Comparison of ENCODE assay signal across 12 cellular contexts in the genomic region with DNA sequence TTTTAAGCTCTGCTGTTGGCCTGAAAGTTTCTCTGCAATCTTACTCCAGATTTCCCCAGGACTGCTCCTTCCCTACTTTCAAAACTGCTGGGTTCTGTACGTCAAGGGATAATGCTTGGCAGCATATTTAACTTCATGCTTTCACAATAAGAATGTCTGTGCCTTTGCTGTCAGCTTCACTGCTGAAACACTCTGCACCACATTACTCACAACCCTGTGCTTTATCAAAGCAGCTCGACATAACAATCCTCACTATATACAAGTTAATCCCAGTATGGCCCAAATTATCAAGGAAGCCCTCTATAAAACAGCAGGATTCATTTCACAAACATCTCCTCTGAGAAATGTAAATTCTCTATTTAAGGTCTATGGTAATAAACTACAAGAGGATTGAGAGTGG. TPM values are rescaled to one million over a fixed set of nuclear protein-coding genes. Genes with fewer than 3 reads are reported as not detected.
DNase-seq lines count a peak whose midpoint lies in the region; FAIRE-seq and TF ChIP-seq lines count a peak whose summit lies in the region.
"Had no signal": no experiment of that assay in that cellular context is flagged by ENCODE, and none has a peak within 500 bp of the region (broad histone marks: within the 10 kb centered on the region; RNA-seq: fewer than 3 reads in every experiment).

No MANE protein-coding gene starts in this region.

- H2BK12ac ChIP-seq in neuronal stem cell (ENCODE audit: low read length) = no peak overlapping the region

- H3K18ac ChIP-seq in neuronal stem cell (ENCODE audit: low read length) = no peak overlapping the region

- intact Hi-C loops in activated T-helper 2 cell treated with anti-CD3 and anti-CD28 coated beads, Interferon-gamma antibody, Interleukin-2, Interleukin-4, amounts not matched to agents 10 μg/mL and 5 μg/mL and 100 μg/mL, durations not matched to agents 14 hours and 24 hours and 36 hours (cut with micrococcal nuclease) = no loop called here

- H2BK5ac ChIP-seq in neuronal stem cell (ENCODE audit: low read length) = no peak overlapping the region

- no peak overlapping the region for H4K91ac ChIP-seq in neuronal stem cell (ENCODE audit: low read depth, low read length, poor library complexity)

- peaks cover 8% of the 10 kb centered on the region for H3K27me3 Mint-ChIP-seq in activated T-helper 2 cell treated with anti-CD3 and anti-CD28 coated beads, Interferon-gamma antibody, Interleukin-2, Interleukin-4, amounts not matched to agents 10 μg/mL and 5 μg/mL and 100 μg/mL, durations not matched to agents 14 hours and 24 hours and 36 hours (ENCODE audit: low read depth)

- H2AFZ ChIP-seq in smooth muscle cell (ENCODE audit: low read depth) (no peak overlapping the region), neuronal stem cell (ENCODE audit: low read length) (no peak overlapping the region)

- H3K27ac Mint-ChIP-seq in activated T-helper 2 cell treated with anti-CD3 and anti-CD28 coated beads, Interferon-gamma antibody, Interleukin-2, Interleukin-4, amounts not matched to agents 10 μg/mL and 5 μg/mL and 100 μg/mL, durations not matched to agents 14 hours and 24 hours and 36 hours = no peak overlapping the region
- H3K27ac Mint-ChIP-seq: activated CD4-positive, alpha-beta memory T cell treated with anti-CD3 and anti-CD28 coated beads, Interleukin-2, amount 10 ng/mL, durations not matched to agents 7 days and 5 days; T-helper 1 cell treated with Interleukin-12 subunit alpha and Interleukin-12 subunit beta and Interleukin-4 antibody, amounts not matched to agents 30 μg/mL and 1 μg/mL, for 36 hours had no signal

- peak overlapping the region; percentile 21 for H3K9ac ChIP-seq in smooth muscle cell (ENCODE audit: low read depth)
- no peak overlapping the region for H3K9ac ChIP-seq in neuronal stem cell (ENCODE audit: low read depth, low read length, poor library complexity)

- no peaks in the 10 kb centered on the region for H3K36me3 Mint-ChIP-seq in activated T-helper 2 cell treated with anti-CD3 and anti-CD28 coated beads, Interferon-gamma antibody, Interleukin-2, Interleukin-4, amounts not matched to agents 10 μg/mL and 5 μg/mL and 100 μg/mL, durations not matched to agents 14 hours and 24 hours and 36 hours (ENCODE audit: low read depth)

- H3K9me3 Mint-ChIP-seq in activated T-helper 2 cell treated with anti-CD3 and anti-CD28 coated beads, Interferon-gamma antibody, Interleukin-2, Interleukin-4, amounts not matched to agents 10 μg/mL and 5 μg/mL and 100 μg/mL, durations not matched to agents 14 hours and 24 hours and 36 hours = no peaks in the 10 kb centered on the region
- H3K9me3 Mint-ChIP-seq: activated CD4-positive, alpha-beta memory T cell treated with anti-CD3 and anti-CD28 coated beads, Interleukin-2, amount 10 ng/mL, durations not matched to agents 7 days and 5 days; T-helper 1 cell treated with Interleukin-12 subunit alpha and Interleukin-12 subunit beta and Interleukin-4 antibody, amounts not matched to agents 30 μg/mL and 1 μg/mL, for 36 hours had no signal

- H3K9me3 ChIP-seq in smooth muscle cell (replicated peaks; ENCODE audit: low read depth) (no peaks in the 10 kb centered on the region), neuronal stem cell (replicated peaks in 1 of 2; ENCODE audit: control insufficient read depth in 2 of 2, insufficient read depth in 1 of 2, low read depth in 1 of 2, low read length in 2 of 2) (no peaks in the 10 kb centered on the region)

- peaks cover 100% of the 10 kb centered on the region for H4K20me1 ChIP-seq in smooth muscle cell (ENCODE audit: low read depth)

- peak overlapping the region; percentile 74 for H3K4me2 ChIP-seq in smooth muscle cell
- H3K4me2 ChIP-seq in neuronal stem cell (ENCODE audit: insufficient read depth, low read length, poor library complexity, severe bottlenecking) = no peak overlapping the region

- no peaks in the 10 kb centered on the region for H3K27me3 ChIP-seq in bronchial epithelial cell (ENCODE audit: control insufficient read depth, insufficient read depth, low read length)
- H3K27me3 ChIP-seq in smooth muscle cell (ENCODE audit: low read depth) = no peaks in the 10 kb centered on the region
- no peaks in the 10 kb centered on the region for H3K27me3 ChIP-seq in neuronal stem cell (ENCODE audit: control insufficient read depth in 3 of 3, insufficient read depth in 3 of 3, low read depth in 1 of 3, low read length in 3 of 3)

- peak; percentile 50 for FAIRE-seq in bronchial epithelial cell (lab: Jason Lieb, UNC)
- FAIRE-seq: keratinocyte had no signal

- H3K4me3 ChIP-seq in bronchial epithelial cell (ENCODE audit: low read depth, low read length) (no peak overlapping the region), smooth muscle cell (no peak overlapping the region), neuronal stem cell (ENCODE audit: low read length in 2 of 2) (no peak overlapping the region)

- peaks cover 5% of the 10 kb centered on the region for H3K79me1 ChIP-seq in neuronal stem cell (ENCODE audit: low read depth, low read length)

- H3K4me1 ChIP-seq in smooth muscle cell (ENCODE audit: low read depth) = peaks cover 21% of the 10 kb centered on the region
- peaks cover 0 to 4% of the 10 kb centered on the region in 2 donors for H3K4me1 ChIP-seq in neuronal stem cell (ENCODE audit: control insufficient read depth in 2 of 2, insufficient read depth in 1 of 2, low read depth in 1 of 2, low read length in 2 of 2)

- H2BK15ac ChIP-seq in neuronal stem cell (ENCODE audit: low read length) = no peak overlapping the region

- no peak overlapping the region for H2BK120ac ChIP-seq in neuronal stem cell (ENCODE audit: low read depth, low read length)

- no peak for TF ChIP-seq CTCF in bronchial epithelial cell (IDR thresholded peaks at IDR 0.05; ENCODE audit: insufficient read depth, low read length, severe bottlenecking)
- TF ChIP-seq CTCF in smooth muscle cell (IDR thresholded peaks at IDR 0.05; ENCODE audit: borderline replicate concordance, insufficient read depth, poor library complexity, severe bottlenecking) = no peak

- DNase-seq in GM04504 (ENCODE audit: low read depth) (peak; percentile 69), bronchial epithelial cell (ENCODE audit: low read depth) (no peak), hepatic stellate cell (ENCODE audit: low spot score) (peak; percentile 72), smooth muscle cell (lab: John Stamatoyannopoulos, UW; ENCODE audit: unreplicated experiment) (no peak), neuronal stem cell (ENCODE audit: low spot score) (no peak), NCI-H1092 (lab: John Stamatoyannopoulos, UW) (no peak)
- no peak for DNase-seq in activated T-helper 2 cell treated with anti-CD3 and anti-CD28 coated beads, Interferon-gamma antibody, Interleukin-2, Interleukin-4, amounts not matched to agents 10 μg/mL and 5 μg/mL and 100 μg/mL, durations not matched to agents 14 hours and 24 hours and 36 hours (ENCODE audit: low spot score)
- DNase-seq in activated CD4-positive, CD25-positive, alpha-beta regulatory T cell (lab: John Stamatoyannopoulos, UW) = no peak
- DNase-seq: activated CD4-positive, alpha-beta memory T cell treated with anti-CD3 and anti-CD28 coated beads, Interleukin-2, amount 10 ng/mL, durations not matched to agents 7 days and 5 days; occipital lobe had no signal

- H3K79me2 ChIP-seq in smooth muscle cell (ENCODE audit: low read depth) = peaks cover 80% of the 10 kb centered on the region

- H3F3A ChIP-seq in smooth muscle cell (ENCODE audit: low read depth) = peaks cover 25% of the 10 kb centered on the region

- H3K36me3 ChIP-seq in bronchial epithelial cell (ENCODE audit: control insufficient read depth, insufficient read depth, low read length) = peaks cover 5% of the 10 kb centered on the region
- no peaks in the 10 kb centered on the region for H3K36me3 ChIP-seq in smooth muscle cell (ENCODE audit: low read depth)
- peaks cover 15 to 73% of the 10 kb centered on the region in 2 donors for H3K36me3 ChIP-seq in neuronal stem cell (replicated peaks in 1 of 2; ENCODE audit: control insufficient read depth in 2 of 2, insufficient read depth in 2 of 2, low read length in 2 of 2)

- H2AK5ac ChIP-seq in neuronal stem cell (ENCODE audit: low read depth, low read length) = no peak overlapping the region

- H3K4ac ChIP-seq in neuronal stem cell (ENCODE audit: low read length) = no peak overlapping the region

- 2% methylated on average over 2 of the region's 2 CpGs for whole genome bisulfite sequencing in smooth muscle cell (ENCODE audit: low lambda C conversion rate)
- no CpG with 5 or more reads among the region's 2 CpGs for WGBS in neuronal stem cell (ENCODE audit: extremely low coverage in 2 of 2, insufficient read length in 2 of 2, insufficient replicate concordance in 1 of 2), 2 donors

- no peak overlapping the region for H3K4me3 Mint-ChIP-seq in activated T-helper 2 cell treated with anti-CD3 and anti-CD28 coated beads, Interferon-gamma antibody, Interleukin-2, Interleukin-4, amounts not matched to agents 10 μg/mL and 5 μg/mL and 100 μg/mL, durations not matched to agents 14 hours and 24 hours and 36 hours (ENCODE audit: low read depth)
- H3K4me3 Mint-ChIP-seq: activated CD4-positive, alpha-beta memory T cell treated with anti-CD3 and anti-CD28 coated beads, Interleukin-2, amount 10 ng/mL, durations not matched to agents 7 days and 5 days; T-helper 1 cell treated with Interleukin-12 subunit alpha and Interleukin-12 subunit beta and Interleukin-4 antibody, amounts not matched to agents 30 μg/mL and 1 μg/mL, for 36 hours had no signal

- no peak overlapping the region for H4K8ac ChIP-seq in neuronal stem cell (ENCODE audit: low read depth, low read length)

- H3K14ac ChIP-seq in neuronal stem cell (ENCODE audit: low read length) = no peak overlapping the region

- H3K23ac ChIP-seq in neuronal stem cell (ENCODE audit: low read depth, low read length, poor library complexity) = no peak overlapping the region

- H3K27ac ChIP-seq in smooth muscle cell (ENCODE audit: low read depth) (peak overlapping the region; percentile 81), neuronal stem cell (replicated peaks; ENCODE audit: low read length) (no peak overlapping the region)

- H3K4me1 Mint-ChIP-seq in activated T-helper 2 cell treated with anti-CD3 and anti-CD28 coated beads, Interferon-gamma antibody, Interleukin-2, Interleukin-4, amounts not matched to agents 10 μg/mL and 5 μg/mL and 100 μg/mL, durations not matched to agents 14 hours and 24 hours and 36 hours (ENCODE audit: low read depth) = peaks cover 9% of the 10 kb centered on the region

RNA-seq across cellular contexts. Expression of a gene that starts 17.5 kb away (rescaled TPM):
- total RNA-seq in bronchial epithelial cell (5.3 and 6.9 TPM in 2 replicates), smooth muscle cell (20.8 and 26.4 TPM in 2 replicates)
- polyA plus RNA-seq in smooth muscle cell = 6.9 and 8.9 TPM in 2 replicates
- 2.6 and 2.7 TPM in 2 replicates for total RNA-seq in activated T-helper 2 cell treated with anti-CD3 and anti-CD28 coated beads, Interferon-gamma antibody, Interleukin-2, Interleukin-4, amounts not matched to agents 10 μg/mL and 5 μg/mL and 100 μg/mL, durations not matched to agents 14 hours and 24 hours and 36 hours
- polyA plus RNA-seq in neuronal stem cell (2013, experiment 1 of 2) = 13.5 TPM
- 14.1 TPM for polyA plus RNA-seq in neuronal stem cell (2013, experiment 2 of 2)

Comparison
In these comparisons a context has a peak if more than half of its experiments do, and no peak if none do; other contexts are left out.
1. DNase-seq: peak in GM04504 (single experiment) and hepatic stellate cell (single experiment); none in bronchial epithelial cell (single experiment), smooth muscle cell (single experiment), activated T-helper 2 cell treated with anti-CD3 and anti-CD28 coated beads, Interferon-gamma antibody, Interleukin-2, Interleukin-4, amounts not matched to agents 10 μg/mL and 5 μg/mL and 100 μg/mL, durations not matched to agents 14 hours and 24 hours and 36 hours (single experiment), neuronal stem cell (single experiment), NCI-H1092 (single experiment) and activated CD4-positive, CD25-positive, alpha-beta regulatory T cell (0 of 4).